ENCODE assay signal across 8 cellular contexts in genomic region chr19:39834287-39834841, GRCh38. TPM values are rescaled to one million over a fixed set of nuclear protein-coding genes. Genes with fewer than 3 reads are reported as not detected.
A peak's percentile ranks its signal among the peaks of the same experiment; 100 is the strongest.
DNase-seq lines count a peak whose midpoint lies in the region; ATAC-seq, FAIRE-seq and TF ChIP-seq lines count a peak whose summit lies in the region.

No MANE protein-coding gene starts in this region.

- DNase-seq in HepG2 (ENCODE audit: low spot score) = no peak
- no peak for DNase-seq in urothelium cell line (ENCODE audit: low spot score)
- DNase-seq in D341Med (ENCODE audit: low spot score) = no peak

- in situ Hi-C loops in HepG2 (cut with HindIII; ENCODE audit: extremely low pct_ligation_motif_present, low pct_unique_long_range_greater_than_20kb) = no loop called here

- TF ChIP-seq POLR2A in HepG2 (IDR thresholded peaks at IDR 0.05; ENCODE audit: insufficient read depth in 1 of 2, low read depth in 2 of 2, low read length in 2 of 2) = no peak

- H3K27ac Mint-ChIP-seq in brain = peak overlapping the region; percentile 86 to 97 (median 96)

- ATAC-seq in HepG2 = no peak
- no peak for ATAC-seq in HG03439 (IDR thresholded peaks at IDR 0.05; ENCODE audit: unreplicated experiment)
- ATAC-seq in HG03354 (IDR thresholded peaks at IDR 0.05; ENCODE audit: poor library complexity, severe bottlenecking, unreplicated experiment) = no peak

- peaks cover 8% of the 10 kb centered on the region for H3K79me2 ChIP-seq in HepG2 (ENCODE audit: insufficient read depth, low read length)

- no peak overlapping the region for H3K4me2 ChIP-seq in HepG2 (ENCODE audit: low read depth, low read length)

- TF ChIP-seq RAD21 in liver (IDR thresholded peaks at IDR 0.05) = no peak
- no peak for TF ChIP-seq RAD21 in HepG2 (CRISPR knock-in tag; IDR thresholded peaks at IDR 0.05)

- H3K4me3 ChIP-seq in liver (ENCODE audit: low read depth in 1 of 3, low read length in 3 of 3) = peak overlapping the region in 2 of 3 donors; percentile 77 to 81
- no peak overlapping the region for H3K4me3 ChIP-seq in HepG2 (replicated peaks in 1 of 3; ENCODE audit: insufficient read depth in 1 of 3, low read depth in 2 of 3, low read length in 3 of 3)
- peak overlapping the region; percentile 98 for H3K4me3 ChIP-seq in mononuclear cell (ENCODE audit: low read length)

- H3K4me1 ChIP-seq in liver (ENCODE audit: control insufficient read depth in 4 of 4, insufficient read depth in 4 of 4, low read length in 3 of 4) (peaks cover 4 to 19% (median 17%) of the 10 kb centered on the region in 4 donors), HepG2 (ENCODE audit: insufficient read depth, low read length) (no peaks in the 10 kb centered on the region), mononuclear cell (ENCODE audit: insufficient read depth, low read length) (peaks cover 27% of the 10 kb centered on the region)

- H2AFZ ChIP-seq in HepG2 (ENCODE audit: low read length) = no peak overlapping the region

- POLR2A ChIA-PET in HepG2 (lab: Yijun Ruan, JAX) = no interaction called here

- no peaks in the 10 kb centered on the region for H3K27me3 ChIP-seq in liver (ENCODE audit: control insufficient read depth in 4 of 4, insufficient read depth in 4 of 4, low read length in 3 of 4)
- no peaks in the 10 kb centered on the region for H3K27me3 ChIP-seq in HepG2 (ENCODE audit: control insufficient read depth in 1 of 2, insufficient read depth in 2 of 2, low read length in 2 of 2)
- H3K27me3 ChIP-seq in mononuclear cell (ENCODE audit: insufficient read depth, low read length) = no peaks in the 10 kb centered on the region

- no TSS peak for BruUV-seq in HepG2 (replicated peaks; lab: Mats Ljungman, UMichigan)

- no peaks in the 10 kb centered on the region for H3K9me3 ChIP-seq in liver (ENCODE audit: control insufficient read depth in 4 of 4, low read length in 3 of 4)
- H3K9me3 ChIP-seq in HepG2 (ENCODE audit: low read length) = no peaks in the 10 kb centered on the region
- H3K9me3 ChIP-seq in mononuclear cell (ENCODE audit: low read depth, low read length) = no peaks in the 10 kb centered on the region

- H3K27ac ChIP-seq in liver (ENCODE audit: low read depth in 1 of 2, low read length in 2 of 2) = peak overlapping the region; percentile 72 to 89
- no peak overlapping the region for H3K27ac ChIP-seq in HepG2 (ENCODE audit: extremely low read length, insufficient read depth, low read length)

- 43% methylated on average over 19 of the region's 19 CpGs for WGBS in liver
- 100% methylated on average over 19 of the region's 19 CpGs for WGBS in HepG2 (ENCODE audit: low lambda C conversion rate)

- H3K9ac ChIP-seq in liver (ENCODE audit: low read depth in 1 of 2, low read length in 2 of 2) (peak overlapping the region in 1 of 2 donors; percentile 58), HepG2 (ENCODE audit: insufficient read depth, low read depth, low read length) (no peak overlapping the region)

- CTCF ChIA-PET in HepG2 (lab: Yijun Ruan, JAX; ENCODE audit: low intra/inter-chr PET ratio, low total read pairs) = no interaction called here

- peaks cover 72% of the 10 kb centered on the region for H3K36me3 Mint-ChIP-seq in brain

- H4K20me1 ChIP-seq in HepG2 (ENCODE audit: insufficient read depth, low read length) = no peaks in the 10 kb centered on the region

- intact Hi-C loops in HepG2 (cut with micrococcal nuclease; ENCODE audit: unreplicated experiment) = no loop called here

- H3K9me3 Mint-ChIP-seq in brain = peaks cover 0 to 3% (median 0%) of the 10 kb centered on the region in 5 experiments

- TF ChIP-seq EP300 in HepG2 (IDR thresholded peaks at IDR 0.05; ENCODE audit: low read depth in 2 of 2, low read length in 2 of 2) = no peak
- TF ChIP-seq EP300 in HepG2 (CRISPR knock-in tag; IDR thresholded peaks at IDR 0.05; ENCODE audit: borderline replicate concordance) = no peak

- H3K36me3 ChIP-seq in liver (ENCODE audit: control insufficient read depth in 4 of 4, insufficient read depth in 3 of 4, low read depth in 1 of 4, low read length in 3 of 4) = peaks cover 10 to 55% (median 20%) of the 10 kb centered on the region in 4 donors
- peaks cover 36 to 72% of the 10 kb centered on the region in 2 experiments for H3K36me3 ChIP-seq in HepG2 (replicated peaks in 1 of 2; ENCODE audit: control insufficient read depth in 1 of 2, insufficient read depth in 2 of 2, low read length in 2 of 2)

- no peak for TF ChIP-seq CTCF in liver (IDR thresholded peaks at IDR 0.05; ENCODE audit: low read depth, low read length, missing input control)
- no peak for TF ChIP-seq CTCF in HepG2 (CRISPR knock-in tag; IDR thresholded peaks at IDR 0.05)
- no peak for TF ChIP-seq CTCF in brain (conservative IDR thresholded peaks at IDR 0.05)

- peak overlapping the region; percentile 77 to 90 (median 81) for H3K4me3 Mint-ChIP-seq in brain

- H3K4me1 Mint-ChIP-seq in brain = peaks cover 38% of the 10 kb centered on the region

- FAIRE-seq in HepG2 (lab: Jason Lieb, UNC) (no peak), urothelium cell line (lab: Jason Lieb, UNC) (peak; percentile 76)

- no peaks in the 10 kb centered on the region for H3K27me3 Mint-ChIP-seq in brain

RNA-seq across cellular contexts. Expression of gene DYRK1B, which starts 0.4 kb away (rescaled TPM):
- total RNA-seq in liver = 1 to 10 TPM; 3.7 to 7.6 TPM
- 1 to 10 TPM; 2.8 TPM for polyA plus RNA-seq in liver
- total RNA-seq in HepG2 (2016; rRNA removed; fragmentation: Illumina TruSeq; extraction: Trizol) = 0.45 and 0.82 TPM in 2 replicates
- 1.2 and 1.7 TPM in 2 replicates for total RNA-seq in HepG2 (2016; cell fraction: cytosol; rRNA removed; fragmentation: Illumina TruSeq; extraction: Trizol; ENCODE audit: low read depth)
- 0.39 and 1.3 TPM in 2 replicates for total RNA-seq in HepG2 (2016; cell fraction: insoluble cytoplasmic fraction; rRNA removed; fragmentation: Illumina TruSeq; extraction: Trizol)
- total RNA-seq in HepG2 (2016; cell fraction: membrane; rRNA removed; fragmentation: Illumina TruSeq; extraction: Trizol) = 1.00 and 1.1 TPM in 2 replicates
- total RNA-seq in HepG2 (2016; cell fraction: nucleus; rRNA removed; fragmentation: Illumina TruSeq; extraction: Trizol) = 1.3 and 1.5 TPM in 2 replicates
- 1.1 and 1.3 TPM in 2 replicates for polyA plus RNA-seq in HepG2 (2011; rRNA removed)
- polyA plus RNA-seq in HepG2 (2011; cell fraction: cytosol; rRNA removed) = 0.50 and 0.64 TPM in 2 replicates
- 5.0 and 6.5 TPM in 2 replicates for polyA plus RNA-seq in HepG2 (2011; cell fraction: nucleus; rRNA removed)
- 2.0 and 2.5 TPM in 2 replicates for polyA plus RNA-seq in HepG2 (2012)
- polyA plus RNA-seq in HepG2 (2016; cell fraction: cytosol; fragmentation: Illumina TruSeq; extraction: Trizol; ENCODE audit: low read depth) = 1.7 and 1.9 TPM in 2 replicates
- 0.58 and 0.68 TPM in 2 replicates for polyA plus RNA-seq in HepG2 (2016; cell fraction: insoluble cytoplasmic fraction; fragmentation: Illumina TruSeq; extraction: Trizol; ENCODE audit: low read depth)
- 1.8 and 2.4 TPM in 2 replicates for polyA plus RNA-seq in HepG2 (2016; cell fraction: membrane; fragmentation: Illumina TruSeq; extraction: Trizol; ENCODE audit: low read depth)
- 4.3 and 5.9 TPM in 2 replicates for polyA plus RNA-seq in HepG2 (2016; cell fraction: nucleus; fragmentation: Illumina TruSeq; extraction: Trizol; ENCODE audit: insufficient read depth, low read depth)
- 1.2 and 13.7 TPM in 2 replicates for polyA minus RNA-seq in HepG2 (2011; rRNA and poly(A)+ RNA removed; ENCODE audit: low replicate concordance)
- not detected in 2 replicates for polyA minus RNA-seq in HepG2 (2011; cell fraction: cytosol; rRNA and poly(A)+ RNA removed)
- 1.3 and 2.7 TPM in 2 replicates for polyA minus RNA-seq in HepG2 (2011; cell fraction: nucleus; rRNA and poly(A)+ RNA removed)
- polyA plus RNA-seq in brain (ENCODE audit: insufficient read depth, low read depth, low replicate concordance) = 51.3 TPM
- total RNA-seq in mononuclear cell = 6.5 TPM

RNA-seq across cellular contexts. Expression of gene FBL, which starts 11.8 kb away (rescaled TPM):
- total RNA-seq in liver = 10 to 100 TPM; 36.1 to 96.2 TPM
- polyA plus RNA-seq in liver = 10 to 100 TPM; 23.3 to 79.3 TPM
- 153 and 235 TPM in 2 replicates for total RNA-seq in HepG2 (2016; rRNA removed; fragmentation: Illumina TruSeq; extraction: Trizol)
- total RNA-seq in HepG2 (2016; cell fraction: cytosol; rRNA removed; fragmentation: Illumina TruSeq; extraction: Trizol; ENCODE audit: low read depth) = 97.6 and 118 TPM in 2 replicates
- 156 and 237 TPM in 2 replicates for total RNA-seq in HepG2 (2016; cell fraction: insoluble cytoplasmic fraction; rRNA removed; fragmentation: Illumina TruSeq; extraction: Trizol)
- total RNA-seq in HepG2 (2016; cell fraction: membrane; rRNA removed; fragmentation: Illumina TruSeq; extraction: Trizol) = 195 and 220 TPM in 2 replicates
- total RNA-seq in HepG2 (2016; cell fraction: nucleus; rRNA removed; fragmentation: Illumina TruSeq; extraction: Trizol) = 85.6 and 92.5 TPM in 2 replicates
- polyA plus RNA-seq in HepG2 (2011; rRNA removed) = 408 and 468 TPM in 2 replicates
- polyA plus RNA-seq in HepG2 (2011; cell fraction: cytosol; rRNA removed) = 399 and 528 TPM in 2 replicates
- 142 and 169 TPM in 2 replicates for polyA plus RNA-seq in HepG2 (2011; cell fraction: nucleus; rRNA removed)
- polyA plus RNA-seq in HepG2 (2012) = 311 and 349 TPM in 2 replicates
- 376 and 452 TPM in 2 replicates for polyA plus RNA-seq in HepG2 (2016; cell fraction: cytosol; fragmentation: Illumina TruSeq; extraction: Trizol; ENCODE audit: low read depth)
- 420 and 553 TPM in 2 replicates for polyA plus RNA-seq in HepG2 (2016; cell fraction: insoluble cytoplasmic fraction; fragmentation: Illumina TruSeq; extraction: Trizol; ENCODE audit: low read depth)
- 376 and 422 TPM in 2 replicates for polyA plus RNA-seq in HepG2 (2016; cell fraction: membrane; fragmentation: Illumina TruSeq; extraction: Trizol; ENCODE audit: low read depth)
- 243 and 256 TPM in 2 replicates for polyA plus RNA-seq in HepG2 (2016; cell fraction: nucleus; fragmentation: Illumina TruSeq; extraction: Trizol; ENCODE audit: insufficient read depth, low read depth)
- 543 and 868 TPM in 2 replicates for polyA minus RNA-seq in HepG2 (2011; rRNA and poly(A)+ RNA removed; ENCODE audit: low replicate concordance)
- 96.2 and 102 TPM in 2 replicates for polyA minus RNA-seq in HepG2 (2011; cell fraction: cytosol; rRNA and poly(A)+ RNA removed)
- polyA minus RNA-seq in HepG2 (2011; cell fraction: nucleus; rRNA and poly(A)+ RNA removed) = 21.2 and 34.9 TPM in 2 replicates
- 290 TPM for polyA plus RNA-seq in brain (ENCODE audit: insufficient read depth, low read depth, low replicate concordance)
- 195 TPM for total RNA-seq in mononuclear cell

RNA-seq across cellular contexts. Expression of gene LEUTX, which starts 55.7 kb away (rescaled TPM):
- total RNA-seq in liver = not detected
- polyA plus RNA-seq in liver = not detected
- total RNA-seq in HepG2 (2016; rRNA removed; fragmentation: Illumina TruSeq; extraction: Trizol) = not detected in 2 replicates
- not detected in 2 replicates for total RNA-seq in HepG2 (2016; cell fraction: cytosol; rRNA removed; fragmentation: Illumina TruSeq; extraction: Trizol; ENCODE audit: low read depth)
- total RNA-seq in HepG2 (2016; cell fraction: insoluble cytoplasmic fraction; rRNA removed; fragmentation: Illumina TruSeq; extraction: Trizol) = not detected in 2 replicates
- not detected in 2 replicates for total RNA-seq in HepG2 (2016; cell fraction: membrane; rRNA removed; fragmentation: Illumina TruSeq; extraction: Trizol)
- not detected in 2 replicates for total RNA-seq in HepG2 (2016; cell fraction: nucleus; rRNA removed; fragmentation: Illumina TruSeq; extraction: Trizol)
- polyA plus RNA-seq in HepG2 (2011; rRNA removed) = not detected in 2 replicates
- polyA plus RNA-seq in HepG2 (2011; cell fraction: cytosol; rRNA removed) = not detected in 2 replicates
- polyA plus RNA-seq in HepG2 (2011; cell fraction: nucleus; rRNA removed) = not detected in 2 replicates
- not detected in 2 replicates for polyA plus RNA-seq in HepG2 (2012)
- not detected in 2 replicates for polyA plus RNA-seq in HepG2 (2016; cell fraction: cytosol; fragmentation: Illumina TruSeq; extraction: Trizol; ENCODE audit: low read depth)
- not detected in 2 replicates for polyA plus RNA-seq in HepG2 (2016; cell fraction: insoluble cytoplasmic fraction; fragmentation: Illumina TruSeq; extraction: Trizol; ENCODE audit: low read depth)
- polyA plus RNA-seq in HepG2 (2016; cell fraction: membrane; fragmentation: Illumina TruSeq; extraction: Trizol; ENCODE audit: low read depth) = not detected in 2 replicates
- not detected in 2 replicates for polyA plus RNA-seq in HepG2 (2016; cell fraction: nucleus; fragmentation: Illumina TruSeq; extraction: Trizol; ENCODE audit: insufficient read depth, low read depth)
- polyA minus RNA-seq in HepG2 (2011; rRNA and poly(A)+ RNA removed; ENCODE audit: low replicate concordance) = not detected in 2 replicates
- polyA minus RNA-seq in HepG2 (2011; cell fraction: cytosol; rRNA and poly(A)+ RNA removed) = not detected in 2 replicates
- polyA minus RNA-seq in HepG2 (2011; cell fraction: nucleus; rRNA and poly(A)+ RNA removed) = not detected in 2 replicates
- polyA plus RNA-seq in brain (ENCODE audit: insufficient read depth, low read depth, low replicate concordance) = not detected
- not detected for total RNA-seq in mononuclear cell

Comparison
In these comparisons a context has a peak if more than half of its experiments do, and no peak if none do; other contexts are left out.
1. H3K4me3 ChIP-seq: peak in liver (2 of 3) and mononuclear cell (single experiment); none in HepG2 (0 of 3).